ENCODE assay signal across 16 cellular contexts in the genomic region with DNA sequence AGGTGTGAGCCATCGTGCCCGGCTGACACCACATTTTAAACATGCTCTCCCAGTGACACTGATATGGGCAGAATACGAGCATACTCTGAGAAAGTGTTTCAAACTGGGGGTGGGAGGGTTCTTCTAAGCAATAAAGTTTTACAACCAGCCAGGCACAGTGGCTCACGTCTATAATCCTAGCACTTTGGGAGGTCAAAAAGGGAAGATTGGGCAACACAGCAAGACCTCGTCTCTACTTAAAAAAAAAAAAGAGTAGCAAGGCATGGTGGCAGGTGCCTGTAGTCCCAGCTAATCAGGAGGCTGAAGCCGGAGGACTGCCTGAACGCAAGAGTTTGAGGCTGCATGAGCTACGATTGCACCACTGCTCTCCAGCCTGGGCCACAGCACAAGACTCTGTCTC. TPM values are rescaled to one million over a fixed set of nuclear protein-coding genes. Genes with fewer than 3 reads are reported as not detected.
DNase-seq lines count a peak whose midpoint lies in the region; ATAC-seq and TF ChIP-seq lines count a peak whose summit lies in the region.
"Had no signal": no experiment of that assay in that cellular context is flagged by ENCODE, and none has a peak within 500 bp of the region (broad histone marks: within the 10 kb centered on the region; RNA-seq: fewer than 3 reads in every experiment).

No MANE protein-coding gene starts in this region.

- no peaks in the 10 kb centered on the region for H3K9me3 Mint-ChIP-seq in activated naive CD4-positive, alpha-beta T cell treated with anti-CD3 and anti-CD28 coated beads, Interleukin-2, amount 50 U/mL, for 24 hours
- no peaks in the 10 kb centered on the region for H3K9me3 Mint-ChIP-seq in T-cell
- peaks cover 0 to 5% of the 10 kb centered on the region in 2 donors for H3K9me3 Mint-ChIP-seq in stimulated activated naive CD8-positive, alpha-beta T cell treated with anti-CD3 and anti-CD28 coated beads, Interleukin-15, amount 100 ng/mL, for 72 hours

- no peaks in the 10 kb centered on the region for H3K27me3 Mint-ChIP-seq in activated naive CD4-positive, alpha-beta T cell treated with anti-CD3 and anti-CD28 coated beads, Interleukin-2, amount 50 U/mL, for 24 hours
- H3K27me3 Mint-ChIP-seq in T-cell, result no peaks in the 10 kb centered on the region
- no peaks in the 10 kb centered on the region for H3K27me3 Mint-ChIP-seq in stimulated activated naive CD8-positive, alpha-beta T cell treated with anti-CD3 and anti-CD28 coated beads, Interleukin-15, amount 100 ng/mL, for 72 hours

- peaks cover 43% of the 10 kb centered on the region for H3K4me1 Mint-ChIP-seq in activated naive CD4-positive, alpha-beta T cell treated with anti-CD3 and anti-CD28 coated beads, Interleukin-2, amount 50 U/mL, for 24 hours
- peaks cover 42 to 48% (median 42%) of the 10 kb centered on the region in 3 donors for H3K4me1 Mint-ChIP-seq in T-cell
- peaks cover 65% of the 10 kb centered on the region for H3K4me1 Mint-ChIP-seq in stimulated activated naive CD8-positive, alpha-beta T cell treated with anti-CD3 and anti-CD28 coated beads, Interleukin-15, amount 100 ng/mL, for 72 hours

- peaks cover 9% of the 10 kb centered on the region for H3K36me3 Mint-ChIP-seq in activated naive CD4-positive, alpha-beta T cell treated with anti-CD3 and anti-CD28 coated beads, Interleukin-2, amount 50 U/mL, for 24 hours
- peaks cover 8% of the 10 kb centered on the region for H3K36me3 Mint-ChIP-seq in T-cell

- DNase-seq in activated naive CD4-positive, alpha-beta T cell treated with Interleukin-2 at 50 U/mL for 16 hours, result no peak
- DNase-seq in T-cell (no peak), fibroblast of villous mesenchyme (ENCODE audit: low read depth) (peak; percentile 72), NK-92 (lab: John Stamatoyannopoulos, UW; ENCODE audit: unreplicated experiment) (no peak), coronary artery (ENCODE audit: low spot score) (no peak)
- DNase-seq in stimulated activated naive CD8-positive, alpha-beta T cell treated with anti-CD3 and anti-CD28 coated beads, Interleukin-15, amount 100 ng/mL, for 72 hours, result no peak
- DNase-seq: AML-193, islet precursor cell, midbrain, NCI-H1105, NCI-H226, psoas muscle, upper lobe of right lung, WERI-Rb-1 had no signal

- no peak overlapping the region for H3K4me3 ChIP-seq in fibroblast of villous mesenchyme (ENCODE audit: low read depth, low read length)
- H3K4me3 ChIP-seq in coronary artery, result no peak overlapping the region
- H3K4me3 ChIP-seq: upper lobe of right lung had no signal

- H3K27ac ChIP-seq in coronary artery, result no peak overlapping the region
- H3K27ac ChIP-seq: upper lobe of right lung, WERI-Rb-1 had no signal

- H3K4me3 Mint-ChIP-seq in activated naive CD4-positive, alpha-beta T cell treated with anti-CD3 and anti-CD28 coated beads, Interleukin-2, amount 50 U/mL, for 24 hours, result peak overlapping the region; percentile 42
- H3K4me3 Mint-ChIP-seq in T-cell, result peak overlapping the region; percentile 24 to 97 (median 29)
- peak overlapping the region; percentile 35 to 37 for H3K4me3 Mint-ChIP-seq in stimulated activated naive CD8-positive, alpha-beta T cell treated with anti-CD3 and anti-CD28 coated beads, Interleukin-15, amount 100 ng/mL, for 72 hours

- CTCF ChIA-PET in T-cell (lab: Charles Lee), result no interaction called here

- no peak for ATAC-seq in T-cell (replicated peaks in 1 of 4)
- ATAC-seq in stimulated activated naive CD8-positive, alpha-beta T cell treated with anti-CD3 and anti-CD28 coated beads, Interleukin-15, amount 100 ng/mL, for 72 hours, result no peak
- no peak for ATAC-seq in HG03439 (IDR thresholded peaks at IDR 0.05; ENCODE audit: unreplicated experiment)
- ATAC-seq: psoas muscle, upper lobe of right lung had no signal

- POLR2A ChIA-PET in T-cell (lab: Charles Lee), result interaction anchor here in 1 of 2 donors (0.6 to 1.1 kb wide), 2 partner anchors 9 to 21 kb away, joined by 3 to 4 read pairs; partner anchors contain the start of genes C11orf98, CSKMT and INTS5

- TF ChIP-seq CTCF in fibroblast of villous mesenchyme (IDR thresholded peaks at IDR 0.05; ENCODE audit: insufficient read depth, low read depth, low read length) (no peak), coronary artery (IDR thresholded peaks at IDR 0.05) (no peak)

- H3K27ac Mint-ChIP-seq in activated naive CD4-positive, alpha-beta T cell treated with anti-CD3 and anti-CD28 coated beads, Interleukin-2, amount 50 U/mL, for 24 hours, result peak overlapping the region; percentile 30
- H3K27ac Mint-ChIP-seq in T-cell, result peak overlapping the region in 1 of 2 donors; percentile 28
- H3K27ac Mint-ChIP-seq in stimulated activated naive CD8-positive, alpha-beta T cell treated with anti-CD3 and anti-CD28 coated beads, Interleukin-15, amount 100 ng/mL, for 72 hours, result peak overlapping the region; percentile 22 to 37

RNA-seq across cellular contexts. Expression of gene GANAB, which starts 2.2 kb away (rescaled TPM):
- 100 to 1,000 TPM; 216 to 278 (median 257) TPM for total RNA-seq in T-cell
- total RNA-seq in fibroblast of villous mesenchyme, result 178 and 211 TPM in 2 replicates

RNA-seq across cellular contexts. Expression of gene INTS5, which starts 8.9 kb away (rescaled TPM):
- total RNA-seq in T-cell (10 to 100 TPM; 14.4 to 39.0 (median 34.8) TPM), fibroblast of villous mesenchyme (20.7 and 21.6 TPM in 2 replicates)

RNA-seq across cellular contexts. Expression of gene C11orf98, which starts 20.8 kb away (rescaled TPM):
- total RNA-seq in T-cell (10 to 100 TPM; 28.3 to 62.6 (median 54.8) TPM), fibroblast of villous mesenchyme (23.7 and 27.7 TPM in 2 replicates)

RNA-seq across cellular contexts. Expression of gene CSKMT, which starts 20.9 kb away (rescaled TPM):
- total RNA-seq in T-cell (10 to 100 TPM; 14.8 to 35.6 (median 27.4) TPM), fibroblast of villous mesenchyme (4.5 and 7.8 TPM in 2 replicates)

RNA-seq across cellular contexts. Expression of gene B3GAT3, which starts 22.4 kb away (rescaled TPM):
- total RNA-seq in T-cell (10 to 100 TPM; 59.0 to 94.5 (median 90.5) TPM), fibroblast of villous mesenchyme (35.4 and 36.3 TPM in 2 replicates)
